Comparison of ENCODE assay signal across 8 cellular contexts in the genomic region with DNA sequence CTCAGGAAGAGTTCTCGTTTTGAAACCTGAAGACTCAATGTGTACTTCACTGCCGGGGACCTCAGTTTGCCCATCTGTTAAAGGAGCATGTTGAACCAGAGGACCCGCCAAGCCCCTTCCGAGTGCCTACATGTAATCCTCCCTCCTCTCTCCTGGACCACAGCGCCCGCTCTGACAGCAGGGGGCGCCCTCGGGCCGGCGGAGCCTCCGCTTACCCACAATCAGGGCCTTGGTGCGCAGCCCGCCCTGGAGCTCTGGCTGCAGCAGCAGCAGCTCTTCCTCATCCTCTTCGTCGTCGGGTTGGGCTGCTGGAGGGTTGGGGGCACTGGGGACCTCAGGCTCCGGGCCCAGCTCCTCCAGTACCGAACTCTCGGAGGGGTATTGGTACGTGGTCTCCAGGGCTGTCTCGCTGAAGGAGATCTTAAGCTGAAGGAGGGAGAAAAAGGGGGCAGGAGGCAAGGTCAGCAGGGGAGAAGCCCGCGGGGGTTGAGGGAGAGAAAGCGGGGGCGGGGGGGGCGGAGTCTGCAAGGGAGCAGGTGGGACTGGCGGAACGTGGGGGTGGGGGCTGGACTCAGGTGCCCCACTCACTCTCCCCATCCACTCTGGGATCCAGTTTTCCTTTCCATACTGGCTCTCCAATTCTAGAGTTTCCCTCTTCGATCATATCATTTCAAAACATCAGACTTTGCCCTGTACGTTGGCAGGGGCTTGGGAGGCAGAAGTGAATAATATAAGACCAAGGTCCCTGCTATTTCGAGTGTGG. TPM values are rescaled to one million over a fixed set of nuclear protein-coding genes. Genes with fewer than 3 reads are reported as not detected.
A peak's percentile ranks its signal among the peaks of the same experiment; 100 is the strongest.
DNase-seq lines count a peak whose midpoint lies in the region; ATAC-seq, FAIRE-seq and TF ChIP-seq lines count a peak whose summit lies in the region.

No MANE protein-coding gene starts in this region.

- no peaks in the 10 kb centered on the region for H3K9me3 Mint-ChIP-seq in activated B cell treated with CpG ODN at 0.5 μM for 24 hours

- peak; percentile 33 for ATAC-seq in activated B cell treated with CpG ODN at 0.5 μM for 24 hours (ENCODE audit: low read depth)
- no peak for ATAC-seq in HG02973 (IDR thresholded peaks at IDR 0.05; ENCODE audit: unreplicated experiment)

- DNase-seq in C1 segment of cervical spinal cord (lab: John Stamatoyannopoulos, UW) (peak in 13 of 14 donors; percentile 22 to 87 (median 72)), GM23248 (peak; percentile 80), NCI-H2081 (lab: John Stamatoyannopoulos, UW) (peak; percentile 70 to 71), activated B cell treated with CpG ODN at 0.5 μM for 24 hours (peak; percentile 94), bronchial epithelial cell (ENCODE audit: low read depth) (peak; percentile 54), iris pigment epithelial cell (ENCODE audit: low read depth) (peak; percentile 77)
- peak; percentile 91 for DNase-seq in stimulated activated CD4-positive, alpha-beta T cell treated with anti-CD3 and anti-CD28 coated beads, Interleukin-12 subunit alpha, Interleukin-12 subunit beta, amount 100 ng/mL, for 4 hours

- no peaks in the 10 kb centered on the region for H3K27me3 Mint-ChIP-seq in activated B cell treated with CpG ODN at 0.5 μM for 24 hours

- FAIRE-seq in bronchial epithelial cell (lab: Jason Lieb, UNC), result no peak

- no peak overlapping the region for H2AFZ ChIP-seq in GM23248

- H3K27me3 ChIP-seq in GM23248 (replicated peaks; ENCODE audit: insufficient read depth), result no peaks in the 10 kb centered on the region
- no peaks in the 10 kb centered on the region for H3K27me3 ChIP-seq in bronchial epithelial cell (ENCODE audit: control insufficient read depth, insufficient read depth, low read length)

- CTCF ChIA-PET in activated B cell treated with CpG ODN at 0.5 μM for 24 hours (lab: Charles Lee), result interaction anchor here (0.6 to 15.7 kb wide), 20 partner anchors 10 to 408 kb away, joined by 3 to 576 read pairs (median 4); partner anchors contain the start of genes C6orf136, FLOT1, MDC1 and NRM

- TF ChIP-seq CTCF in activated B cell treated with CpG ODN at 0.5 μM for 24 hours (IDR thresholded peaks at IDR 0.05) (peak; percentile 73), bronchial epithelial cell (IDR thresholded peaks at IDR 0.05; ENCODE audit: insufficient read depth, low read length, severe bottlenecking) (peak; percentile 97)

- H3K79me2 ChIP-seq in GM23248 (ENCODE audit: insufficient read depth), result peaks cover 81% of the 10 kb centered on the region

- H3K36me3 ChIP-seq in GM23248 (ENCODE audit: low read depth) (peaks cover 33% of the 10 kb centered on the region), bronchial epithelial cell (ENCODE audit: control insufficient read depth, insufficient read depth, low read length) (peaks cover 19% of the 10 kb centered on the region)

- H4K20me1 ChIP-seq in GM23248 (ENCODE audit: insufficient read depth), result no peaks in the 10 kb centered on the region

- peak overlapping the region; percentile 92 for H3K4me3 Mint-ChIP-seq in activated B cell treated with CpG ODN at 0.5 μM for 24 hours

- H3K4me3 ChIP-seq in GM23248 (peak overlapping the region; percentile 100), bronchial epithelial cell (ENCODE audit: low read depth, low read length) (no peak overlapping the region)

- no peaks in the 10 kb centered on the region for H3K9me2 ChIP-seq in GM23248 (ENCODE audit: insufficient read depth)

- H3K9me3 ChIP-seq in GM23248 (ENCODE audit: low read depth), result no peaks in the 10 kb centered on the region

- WGBS in GM23248 (ENCODE audit: low coverage in 1 of 2, low lambda C conversion rate in 2 of 2, missing lambda C conversion rate in 2 of 2), 2 experiments, result 14 to 18% methylated on average over 24 to 31 of the region's 31 CpGs

- H3K4me1 ChIP-seq in GM23248 (ENCODE audit: insufficient read depth), result peaks cover 20% of the 10 kb centered on the region

- H3K4me1 Mint-ChIP-seq in activated B cell treated with CpG ODN at 0.5 μM for 24 hours, result peaks cover 62% of the 10 kb centered on the region

- peak overlapping the region; percentile 100 for H3K9ac ChIP-seq in GM23248

- H3K4me2 ChIP-seq in GM23248 (ENCODE audit: unreplicated experiment), result peak overlapping the region; percentile 56

- H3K36me3 Mint-ChIP-seq in activated B cell treated with CpG ODN at 0.5 μM for 24 hours (ENCODE audit: low read depth), result peaks cover 67% of the 10 kb centered on the region

- intact Hi-C loops in activated B cell treated with CpG ODN at 0.5 μM for 24 hours (cut with micrococcal nuclease), result loop anchor here (1.0 to 10.0 kb wide), 2 partner anchors 43 to 224 kb away; no protein-coding TSS in a partner anchor

- H3K27ac ChIP-seq in GM23248, result peak overlapping the region; percentile 1; the same call in 1 of the 2 replicates

- peak overlapping the region; percentile 99 for H3K27ac Mint-ChIP-seq in activated B cell treated with CpG ODN at 0.5 μM for 24 hours

- peaks cover 67% of the 10 kb centered on the region for H3F3A ChIP-seq in GM23248 (ENCODE audit: insufficient read depth)

- in situ Hi-C loops in GM23248 (cut with MboI), result no loop called here

- POLR2A ChIA-PET in activated B cell treated with CpG ODN at 0.5 μM for 24 hours (lab: Charles Lee), result interaction anchor here (0.6 to 15.3 kb wide), 12 partner anchors 9 to 166 kb away, joined by 3 to 697 read pairs (median 4); partner anchors contain the start of genes GNL1, MDC1, MRPS18B and NRM

RNA-seq across cellular contexts. Expression of gene DHX16, which starts 6.3 kb away (rescaled TPM):
- total RNA-seq in GM23248 (2014; rRNA removed; shearing (Covaris generic)), result 30.4 and 30.6 TPM in 2 replicates
- polyA plus RNA-seq in GM23248 (2016; fragmentation: Nextera tagmentation; extraction: Ambion mirVana), result 23.6 and 26.7 TPM in 2 replicates
- total RNA-seq in activated B cell treated with CpG ODN at 0.5 μM for 24 hours (42.3 and 50.4 TPM in 2 replicates), bronchial epithelial cell (38.4 and 44.3 TPM in 2 replicates)

RNA-seq across cellular contexts. Expression of gene PPP1R18, which starts 7.3 kb away (rescaled TPM):
- total RNA-seq in GM23248 (2014; rRNA removed; shearing (Covaris generic)), result 85.5 and 108 TPM in 2 replicates
- 66.6 and 67.8 TPM in 2 replicates for polyA plus RNA-seq in GM23248 (2016; fragmentation: Nextera tagmentation; extraction: Ambion mirVana)
- total RNA-seq in activated B cell treated with CpG ODN at 0.5 μM for 24 hours (96.8 and 104 TPM in 2 replicates), bronchial epithelial cell (26.0 and 32.6 TPM in 2 replicates)

RNA-seq across cellular contexts. Expression of gene NRM, which starts 11.6 kb away (rescaled TPM):
- 5.8 and 6.2 TPM in 2 replicates for total RNA-seq in GM23248 (2014; rRNA removed; shearing (Covaris generic))
- 11.3 and 11.6 TPM in 2 replicates for polyA plus RNA-seq in GM23248 (2016; fragmentation: Nextera tagmentation; extraction: Ambion mirVana)
- total RNA-seq in activated B cell treated with CpG ODN at 0.5 μM for 24 hours (17.4 and 17.8 TPM in 2 replicates), bronchial epithelial cell (0.26 and 0.51 TPM in 2 replicates)

RNA-seq across cellular contexts. Expression of gene C6orf136, which starts 32.2 kb away (rescaled TPM):
- total RNA-seq in GM23248 (2014; rRNA removed; shearing (Covaris generic)), result 2.4 and 4.6 TPM in 2 replicates
- polyA plus RNA-seq in GM23248 (2016; fragmentation: Nextera tagmentation; extraction: Ambion mirVana), result 8.6 and 10.6 TPM in 2 replicates
- total RNA-seq in activated B cell treated with CpG ODN at 0.5 μM for 24 hours (21.6 and 35.6 TPM in 2 replicates), bronchial epithelial cell (1.8 and 2.7 TPM in 2 replicates)

RNA-seq across cellular contexts. Expression of gene MDC1, which starts 37.9 kb away (rescaled TPM):
- total RNA-seq in GM23248 (2014; rRNA removed; shearing (Covaris generic)), result 4.9 and 6.6 TPM in 2 replicates
- 6.7 and 7.1 TPM in 2 replicates for polyA plus RNA-seq in GM23248 (2016; fragmentation: Nextera tagmentation; extraction: Ambion mirVana)
- total RNA-seq in activated B cell treated with CpG ODN at 0.5 μM for 24 hours (62.4 and 65.6 TPM in 2 replicates), bronchial epithelial cell (2.4 and 2.7 TPM in 2 replicates)
